In genomic region chr12:116442981-116443380, GRCh38 we compare ENCODE assay signal across 27 cellular contexts.
DNase-seq lines count a peak whose midpoint lies in the region; ATAC-seq, FAIRE-seq and TF ChIP-seq lines count a peak whose summit lies in the region.
"Had no signal": no experiment of that assay in that cellular context is flagged by ENCODE, and none has a peak within 500 bp of the region (broad histone marks: within the 10 kb centered on the region; RNA-seq: fewer than 3 reads in every experiment).

No MANE protein-coding gene starts in this region.

- 62 to 68% methylated on average over 4 of the region's 4 CpGs for WGBS in pancreas, 2 donors
- 74 to 86% methylated on average over 1 to 4 of the region's 4 CpGs for WGBS in transverse colon (ENCODE audit: low coverage in 1 of 2), 2 donors

- H3K4me1 ChIP-seq in adipocyte (ENCODE audit: control insufficient read depth, insufficient read depth, low read length) (peaks cover 4% of the 10 kb centered on the region), pancreas (no peaks in the 10 kb centered on the region), transverse colon (no peaks in the 10 kb centered on the region)
- H3K4me1 ChIP-seq: thyroid gland had no signal

- no peaks in the 10 kb centered on the region for H3K9me3 ChIP-seq in adipocyte (ENCODE audit: control insufficient read depth, low read length)
- no peaks in the 10 kb centered on the region for H3K9me3 ChIP-seq in pancreas
- H3K9me3 ChIP-seq in transverse colon, result no peaks in the 10 kb centered on the region
- H3K9me3 ChIP-seq: esophagus squamous epithelium, neutrophil, spleen, thyroid gland had no signal

- no peaks in the 10 kb centered on the region for H3K36me3 ChIP-seq in adipocyte (ENCODE audit: control insufficient read depth, insufficient read depth, low read length, severe bottlenecking)
- no peaks in the 10 kb centered on the region for H3K36me3 ChIP-seq in pancreas
- H3K36me3 ChIP-seq in transverse colon, result no peaks in the 10 kb centered on the region
- H3K36me3 ChIP-seq: esophagus squamous epithelium, neutrophil, spleen, thyroid gland had no signal

- H3K27ac ChIP-seq in pancreas (no peak overlapping the region), transverse colon (no peak overlapping the region)
- H3K27ac ChIP-seq: neutrophil, thyroid gland had no signal

- DNase-seq in GM03348 (ENCODE audit: low spot score), result peak; percentile 29
- DNase-seq in adipocyte (ENCODE audit: low read depth), result peak; percentile 50
- DNase-seq in fibroblast of pulmonary artery (ENCODE audit: low read depth), result peak; percentile 20
- DNase-seq in pancreas, result peak in 1 of 6 donors; percentile 38
- DNase-seq in activated naive CD4-positive, alpha-beta T cell treated with Interleukin-2 at 50 U/mL for 16 hours, result no peak
- no peak for DNase-seq in transverse colon
- DNase-seq: activated CD4-positive, alpha-beta T cell treated with anti-CD3 and anti-CD28 coated beads for 48 hours; activated naive CD4-positive, alpha-beta T cell treated with anti-CD3 and anti-CD28 coated beads, Interleukin-2, amount 10 ng/mL, durations not matched to agents 7 days and 5 days; activated T-cell treated with anti-CD3 and anti-CD28 coated beads, Interleukin-2, amount 50 U/mL, for 72 hours; aorta; CD4-positive, alpha-beta memory T cell; DMS53; effector CD4-positive, alpha-beta T cell; esophagus squamous epithelium; islet precursor cell; NCI-H2029; NCI-H2227 treated with DMSO at 0.1 percent for 48 hours; NCI-H774; SHP77 treated with DMSO at 0.1 percent for 48 hours; spleen; stimulated activated CD4-positive, alpha-beta T cell treated with anti-CD3 and anti-CD28 coated beads, Interleukin-4, amount 100 ng/mL, for 1 hour; thyroid gland had no signal

- no peak for TF ChIP-seq POLR2A in transverse colon (IDR thresholded peaks at IDR 0.05)

- FAIRE-seq in pancreas (lab: Jason Lieb, UNC), result no peak
- FAIRE-seq: GM12878 had no signal

- H3K4me3 ChIP-seq in adipocyte (ENCODE audit: low read length), result no peak overlapping the region
- no peak overlapping the region for H3K4me3 ChIP-seq in fibroblast of pulmonary artery (replicated peaks; ENCODE audit: low read depth, low read length)
- H3K4me3 ChIP-seq in pancreas, result no peak overlapping the region
- H3K4me3 ChIP-seq in transverse colon, result no peak overlapping the region
- H3K4me3 ChIP-seq: esophagus squamous epithelium, GM12878, lung, spleen, thyroid gland had no signal

- no peak for TF ChIP-seq EP300 in transverse colon (IDR thresholded peaks at IDR 0.05; ENCODE audit: low read depth)

- no peaks in the 10 kb centered on the region for H3K27me3 ChIP-seq in adipocyte (replicated peaks; ENCODE audit: control insufficient read depth, insufficient read depth, low read length)
- H3K27me3 ChIP-seq in pancreas, result no peaks in the 10 kb centered on the region
- H3K27me3 ChIP-seq in transverse colon, result no peaks in the 10 kb centered on the region
- H3K27me3 ChIP-seq: esophagus squamous epithelium, neutrophil, spleen, thyroid gland had no signal

- intact Hi-C loops in pancreas (cut with DNase I), result no loop called here
- intact Hi-C loops in transverse colon (cut with DNase I; ENCODE audit: low total_unique reads), result no loop called here

- H3K9ac ChIP-seq in adipocyte (ENCODE audit: low read length), result no peak overlapping the region

- ATAC-seq in pancreas (peak in 3 of 4 donors; percentile 52 to 59 (median 54)), GM21576 (IDR thresholded peaks at IDR 0.05; ENCODE audit: unreplicated experiment) (no peak), GM18861 (IDR thresholded peaks at IDR 0.05; ENCODE audit: unreplicated experiment) (no peak)
- ATAC-seq: activated T-cell treated with anti-CD3 and anti-CD28 coated beads, Interleukin-2, amount 50 U/mL, for 72 hours; GM12878 had no signal

- TF ChIP-seq CTCF in fibroblast of pulmonary artery (IDR thresholded peaks at IDR 0.05; ENCODE audit: low read length, missing control alignments) (no peak), pancreas (IDR thresholded peaks at IDR 0.05) (no peak), transverse colon (IDR thresholded peaks at IDR 0.05) (no peak)

- in situ Hi-C loops in transverse colon (cut with MboI; ENCODE audit: low pct_ligation_motif_present in 1 of 4, low pct_unique_long_range_greater_than_20kb in 1 of 4, low sequenced_read_pairs in 3 of 4), result no loop called here

Comparison
In these comparisons a context has a peak if more than half of its experiments do, and no peak if none do; other contexts are left out.
1. DNase-seq: peak in GM03348 (single experiment), adipocyte (single experiment) and fibroblast of pulmonary artery (single experiment); none in activated naive CD4-positive, alpha-beta T cell treated with Interleukin-2 at 50 U/mL for 16 hours (single experiment) and transverse colon (single experiment).
2. ATAC-seq: peak in pancreas (3 of 4); none in GM21576 (single experiment) and GM18861 (single experiment).